9 cellular contexts compared by ENCODE assay signal in the genomic region with DNA sequence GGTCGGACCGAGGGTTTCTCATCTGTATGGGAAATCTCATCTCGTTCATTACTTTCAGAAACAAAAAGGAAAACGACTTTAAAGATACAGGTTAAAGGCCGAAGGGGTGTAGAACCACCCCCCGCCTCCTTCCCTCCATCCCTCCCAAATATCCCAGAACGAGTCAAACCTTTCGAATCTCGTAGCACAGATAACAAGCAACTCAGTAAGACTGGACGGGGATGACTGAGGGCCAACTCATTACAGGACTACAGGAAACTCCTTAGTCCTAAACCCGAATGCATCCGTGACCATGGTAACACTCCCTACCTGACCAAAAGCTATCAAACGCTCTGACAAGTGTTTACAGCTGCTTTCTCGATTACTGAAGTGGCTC. TPM values are rescaled to one million over a fixed set of nuclear protein-coding genes. Genes with fewer than 3 reads are reported as not detected.
DNase-seq lines count a peak whose midpoint lies in the region; ATAC-seq and TF ChIP-seq lines count a peak whose summit lies in the region.
"Not testable (repeated sequence)": the region's sequence is repeated elsewhere in the genome, so short reads cannot be mapped to it uniquely, and the experiment has no call there.
"Had no signal": no experiment of that assay in that cellular context is flagged by ENCODE, and none has a peak within 500 bp of the region (broad histone marks: within the 10 kb centered on the region; RNA-seq: fewer than 3 reads in every experiment).

No MANE protein-coding gene starts in this region.

- H3K27ac Mint-ChIP-seq in IgD-negative memory B cell, result peak overlapping the region; percentile 46 to 91 (median 66)
- peak overlapping the region; percentile 98 to 99 for H3K27ac Mint-ChIP-seq in activated naive CD4-positive, alpha-beta T cell treated with anti-CD3 and anti-CD28 coated beads, Interleukin-2, amount 50 U/mL, for 72 hours

- H3K27me3 Mint-ChIP-seq in IgD-negative memory B cell, result not testable (repeated sequence)

- peak overlapping the region; percentile 85 to 99 (median 94) for H3K4me3 Mint-ChIP-seq in IgD-negative memory B cell

- not testable (repeated sequence) for H3K9me3 Mint-ChIP-seq in IgD-negative memory B cell; activated naive CD4-positive, alpha-beta T cell treated with anti-CD3 and anti-CD28 coated beads, Interleukin-2, amount 50 U/mL, for 72 hours

- 0 to 2% methylated on average over 4 to 8 of the region's 14 CpGs for WGBS in GM23248 (ENCODE audit: low coverage in 1 of 2, low lambda C conversion rate in 2 of 2, missing lambda C conversion rate in 2 of 2), 2 experiments
- WGBS in stomach, 5 donors, result 6 to 12% (median 9%) methylated on average over 5 to 12 of the region's 14 CpGs

- not testable (repeated sequence) for H3F3A ChIP-seq in GM23248 (ENCODE audit: insufficient read depth)

- peak; percentile 55 to 62 for ATAC-seq in activated naive CD4-positive, alpha-beta T cell treated with anti-CD3 and anti-CD28 coated beads, Interleukin-2, amount 50 U/mL, for 72 hours
- peak; percentile 32 for ATAC-seq in mucosa of descending colon

- in situ Hi-C loops in GM23248 (cut with MboI), result not testable (repeated sequence)

- not testable (repeated sequence) for TF ChIP-seq EP300 in stomach (IDR thresholded peaks at IDR 0.05)

- peak overlapping the region; percentile 29; the same call in 1 of the 2 replicates for H3K9ac ChIP-seq in GM23248

- H3K4me3 ChIP-seq in GM23248 (peak overlapping the region; percentile 51), stomach (peak overlapping the region; percentile 38 to 51 (median 46))
- not testable (repeated sequence) for H3K4me3 ChIP-seq in mucosa of descending colon

- intact Hi-C loops in mucosa of descending colon (cut with DNase I, micrococcal nuclease); stomach (cut with DNase I; ENCODE audit: low total_unique reads): not testable (repeated sequence)

- not testable (repeated sequence) for TF ChIP-seq CTCF in RWPE1 (conservative IDR thresholded peaks at IDR 0.05; ENCODE audit: low read depth); mucosa of descending colon (IDR thresholded peaks at IDR 0.05); stomach (IDR thresholded peaks at IDR 0.05)

- H3K9me3 ChIP-seq in GM23248 (ENCODE audit: low read depth); mucosa of descending colon; stomach: not testable (repeated sequence)

- CTCF ChIA-PET in RWPE1 (lab: Yijun Ruan, JAX), result not testable (repeated sequence)

- H4K20me1 ChIP-seq in GM23248 (ENCODE audit: insufficient read depth), result not testable (repeated sequence)

- not testable (repeated sequence) for H3K9me2 ChIP-seq in GM23248 (ENCODE audit: insufficient read depth)

- not testable (repeated sequence) for TF ChIP-seq POLR2A in stomach (IDR thresholded peaks at IDR 0.05)

- not testable (repeated sequence) for H3K4me1 ChIP-seq in GM23248 (ENCODE audit: insufficient read depth); mucosa of descending colon (ENCODE audit: low read depth); stomach

- H3K27me3 ChIP-seq in GM23248 (replicated peaks; ENCODE audit: insufficient read depth); stomach: not testable (repeated sequence)

- not testable (repeated sequence) for H3K79me2 ChIP-seq in GM23248 (ENCODE audit: insufficient read depth)

- H3K4me1 Mint-ChIP-seq in IgD-negative memory B cell, result not testable (repeated sequence)

- H2AFZ ChIP-seq in GM23248, result not testable (repeated sequence)

- H3K36me3 Mint-ChIP-seq in IgD-negative memory B cell; activated naive CD4-positive, alpha-beta T cell treated with anti-CD3 and anti-CD28 coated beads, Interleukin-2, amount 50 U/mL, for 72 hours: not testable (repeated sequence)

- not testable (repeated sequence) for H3K36me3 ChIP-seq in GM23248 (ENCODE audit: low read depth); mucosa of descending colon (ENCODE audit: low read depth); stomach

- H3K27ac ChIP-seq in GM23248, result not testable (repeated sequence)
- peak overlapping the region; percentile 85 for H3K27ac ChIP-seq in RWPE1
- H3K27ac ChIP-seq in stomach, result peak overlapping the region; percentile 41 to 92 (median 92)

- peak overlapping the region; percentile 38 for H3K4me2 ChIP-seq in GM23248 (ENCODE audit: unreplicated experiment)

- DNase-seq in Daoy (ENCODE audit: low read depth) (peak; percentile 23), GM23248 (peak; percentile 47), fibroblast of peridontal ligament (ENCODE audit: extremely low read depth) (peak; percentile 6), mucosa of descending colon (peak in 1 of 3 donors; percentile 12)
- not testable (repeated sequence) for DNase-seq in RWPE1 (ENCODE audit: low spot score); stomach
- DNase-seq in activated naive CD4-positive, alpha-beta T cell treated with anti-CD3 and anti-CD28 coated beads, Interleukin-2, amount 50 U/mL, for 72 hours (ENCODE audit: low spot score in 2 of 2), result peak; percentile 42 to 58

- POLR2A ChIA-PET in RWPE1 (lab: Yijun Ruan, JAX; ENCODE audit: low non-redundant PET), result not testable (repeated sequence)

RNA-seq across cellular contexts. Expression of a gene that starts 29.0 kb away (rescaled TPM):
- not detected in 2 replicates for total RNA-seq in Daoy (2014; rRNA removed; shearing (Covaris generic))
- total RNA-seq in GM23248 (2014; rRNA removed; shearing (Covaris generic)), result not detected in 2 replicates
- polyA plus RNA-seq in GM23248 (2016; fragmentation: Nextera tagmentation; extraction: Ambion mirVana) (not detected in 2 replicates), IgD-negative memory B cell (0.43 TPM), stomach (1 to 10 TPM; 3.9 to 9.4 (median 7.5) TPM)
- total RNA-seq in activated naive CD4-positive, alpha-beta T cell treated with anti-CD3 and anti-CD28 coated beads, Interleukin-2, amount 50 U/mL, for 72 hours, result not detected
- total RNA-seq in mucosa of descending colon (10 to 100 TPM in 1 of 3 donors, 1 to 10 TPM in 2; 1.5 to 10.2 (median 2.6) TPM), stomach (1 to 10 TPM in 2 of 5 donors, not detected in 3; 3.5 to 5.3 TPM)
- total RNA-seq: HT1080 had no signal
